ENCODE assay signal across 1 cellular context in genomic region chr12:108828774-108829173, GRCh38.
TF ChIP-seq lines count a peak whose summit lies in the region.

No MANE protein-coding gene starts in this region.

TF ChIP-seq in GM12878, 131 proteins besides CTCF, POLR2A, EP300 and RAD21 (continued from another document):
- TF ChIP-seq E2F8 (IDR thresholded peaks at IDR 0.05; ENCODE audit: low read depth, partially characterized antibody) (no peak), POU2F2 (IDR thresholded peaks at IDR 0.05; ENCODE audit: borderline replicate concordance, low read depth, low read length) (no peak), YY1 (IDR thresholded peaks at IDR 0.05; ENCODE audit: low read depth, low read length) (no peak)
